1 cellular context compared by ENCODE assay signal in the genomic region with DNA sequence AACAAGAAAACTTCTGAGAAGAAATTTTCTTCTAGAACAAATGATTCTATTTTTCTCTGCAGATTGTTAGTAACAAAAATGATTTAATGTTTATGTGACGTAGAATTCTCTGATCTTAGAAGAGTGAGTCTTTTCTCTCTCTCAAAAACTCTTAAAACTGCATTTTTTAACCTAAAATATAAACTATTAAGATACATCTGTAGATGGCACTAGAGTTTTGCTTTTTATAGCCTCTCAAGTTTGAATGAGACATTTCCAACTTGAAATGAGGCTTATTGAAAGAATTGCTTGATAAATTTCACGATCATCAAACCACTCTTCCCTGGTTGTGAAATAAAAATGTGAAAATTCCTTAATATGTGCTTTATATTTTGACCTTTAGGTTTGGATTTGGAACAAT.
TF ChIP-seq lines count a peak whose summit lies in the region.

No MANE protein-coding gene starts in this region.

TF ChIP-seq in IMR-90, 13 proteins besides CTCF, POLR2A, EP300 and RAD21:
- TF ChIP-seq BHLHE40 (IDR thresholded peaks at IDR 0.05; ENCODE audit: low read depth, low read length) (no peak), RCOR1 (IDR thresholded peaks at IDR 0.05; ENCODE audit: insufficient replicate concordance, low read length) (no peak), CEBPB (IDR thresholded peaks at IDR 0.05; ENCODE audit: low read depth, low read length) (no peak), CHD1 (IDR thresholded peaks at IDR 0.05; ENCODE audit: low read depth, low read length) (no peak)
- TF ChIP-seq, protein P1, sequence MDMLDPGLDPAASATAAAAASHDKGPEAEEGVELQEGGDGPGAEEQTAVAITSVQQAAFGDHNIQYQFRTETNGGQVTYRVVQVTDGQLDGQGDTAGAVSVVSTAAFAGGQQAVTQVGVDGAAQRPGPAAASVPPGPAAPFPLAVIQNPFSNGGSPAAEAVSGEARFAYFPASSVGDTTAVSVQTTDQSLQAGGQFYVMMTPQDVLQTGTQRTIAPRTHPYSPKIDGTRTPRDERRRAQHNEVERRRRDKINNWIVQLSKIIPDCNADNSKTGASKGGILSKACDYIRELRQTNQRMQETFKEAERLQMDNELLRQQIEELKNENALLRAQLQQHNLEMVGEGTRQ (IDR thresholded peaks at IDR 0.05; ENCODE audit: low read depth, low read length) = no peak
- TF ChIP-seq, protein P2, sequence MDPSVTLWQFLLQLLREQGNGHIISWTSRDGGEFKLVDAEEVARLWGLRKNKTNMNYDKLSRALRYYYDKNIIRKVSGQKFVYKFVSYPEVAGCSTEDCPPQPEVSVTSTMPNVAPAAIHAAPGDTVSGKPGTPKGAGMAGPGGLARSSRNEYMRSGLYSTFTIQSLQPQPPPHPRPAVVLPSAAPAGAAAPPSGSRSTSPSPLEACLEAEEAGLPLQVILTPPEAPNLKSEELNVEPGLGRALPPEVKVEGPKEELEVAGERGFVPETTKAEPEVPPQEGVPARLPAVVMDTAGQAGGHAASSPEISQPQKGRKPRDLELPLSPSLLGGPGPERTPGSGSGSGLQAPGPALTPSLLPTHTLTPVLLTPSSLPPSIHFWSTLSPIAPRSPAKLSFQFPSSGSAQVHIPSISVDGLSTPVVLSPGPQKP (IDR thresholded peaks at IDR 0.05; ENCODE audit: borderline replicate concordance, low read depth, low read length) = no peak
